10 cellular contexts compared by ENCODE assay signal in the genomic region with DNA sequence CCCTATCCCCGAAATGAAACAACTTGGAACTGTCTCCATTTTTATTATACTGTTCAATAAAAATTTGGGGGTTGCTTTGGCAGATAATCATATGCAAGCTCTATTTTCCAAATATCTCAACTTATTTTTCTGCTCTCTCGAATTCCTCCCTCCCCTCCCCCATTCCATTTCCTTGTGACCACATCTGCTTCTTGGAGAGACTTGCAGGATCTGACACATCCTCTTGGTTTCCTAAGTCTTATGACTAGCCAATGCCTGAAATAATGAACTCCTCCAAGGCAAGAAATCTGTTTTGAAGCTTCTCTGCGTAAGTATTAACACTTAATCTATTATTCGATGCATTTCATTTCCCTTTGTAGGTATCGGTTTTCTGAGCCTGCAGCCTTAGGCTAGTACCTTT. TPM values are rescaled to one million over a fixed set of nuclear protein-coding genes. Genes with fewer than 3 reads are reported as not detected.
DNase-seq lines count a peak whose midpoint lies in the region; ATAC-seq and TF ChIP-seq lines count a peak whose summit lies in the region.
"Had no signal": no experiment of that assay in that cellular context is flagged by ENCODE, and none has a peak within 500 bp of the region (broad histone marks: within the 10 kb centered on the region; RNA-seq: fewer than 3 reads in every experiment).

No MANE protein-coding gene starts in this region.

- peak; percentile 82 for DNase-seq in AG08395 (ENCODE audit: low spot score)
- peak; percentile 65 for DNase-seq in HFF-Myc (ENCODE audit: extremely low read depth, low read depth)
- DNase-seq in T-helper 17 cell: no peak
- DNase-seq in foreskin fibroblast: peak; percentile 89 to 95
- no peak for DNase-seq in stimulated activated naive CD8-positive, alpha-beta T cell treated with anti-CD3 and anti-CD28 coated beads, Interleukin-15, Interleukin-2, amounts not matched to agents 100 U/mL and 50 U/mL, for 24 hours
- DNase-seq in NCI-H2081 treated with DMSO at 0.1 percent for 48 hours (lab: John Stamatoyannopoulos, UW): no peak
- no peak for DNase-seq in NCI-H526 (lab: John Stamatoyannopoulos, UW)
- DNase-seq: activated effector memory CD4-positive, alpha-beta T cell treated with anti-CD3 and anti-CD28 coated beads, Interleukin-2, amount 50 U/mL, for 16 hours; stimulated activated CD4-positive, alpha-beta T cell treated with anti-CD3 and anti-CD28 coated beads, Interleukin-12 subunit alpha, Interleukin-12 subunit beta, amount 100 ng/mL, for 4 hours had no signal

- no peaks in the 10 kb centered on the region for H3K27me3 Mint-ChIP-seq in T-helper 17 cell

- H3K9me3 ChIP-seq in T-helper 17 cell (ENCODE audit: control insufficient read depth, low read length, poor library complexity, severe bottlenecking): peaks cover 4% of the 10 kb centered on the region

- peak overlapping the region; percentile 80 for H3K27ac Mint-ChIP-seq in T-helper 17 cell

- ATAC-seq in T-helper 17 cell: no peak
- no peak for ATAC-seq in stimulated activated naive CD8-positive, alpha-beta T cell treated with anti-CD3 and anti-CD28 coated beads, Interleukin-15, Interleukin-2, amounts not matched to agents 100 U/mL and 50 U/mL, for 24 hours
- no peak for ATAC-seq in GM18517 (IDR thresholded peaks at IDR 0.05; ENCODE audit: unreplicated experiment)

- TF ChIP-seq CTCF in HFF-Myc (IDR thresholded peaks at IDR 0.05; ENCODE audit: low read depth, low read length, missing control alignments) (no peak), foreskin fibroblast (IDR thresholded peaks at IDR 0.05; ENCODE audit: low read depth, low read length) (no peak)

- no peak overlapping the region for H3K4me3 Mint-ChIP-seq in T-helper 17 cell

- H3K36me3 Mint-ChIP-seq in T-helper 17 cell (ENCODE audit: low read depth): peaks cover 3% of the 10 kb centered on the region

- H3K4me3 ChIP-seq in HFF-Myc (replicated peaks; ENCODE audit: low read depth, low read length) (no peak overlapping the region), foreskin fibroblast (ENCODE audit: low read depth in 1 of 2, low read length in 2 of 2) (no peak overlapping the region)

- H3K4me1 Mint-ChIP-seq in T-helper 17 cell: peaks cover 11% of the 10 kb centered on the region

RNA-seq across cellular contexts. Expression of gene TGIF1, which starts 16.1 kb away (rescaled TPM):
- total RNA-seq in T-helper 17 cell: 10 to 100 TPM; 56.3 to 71.7 TPM

Comparison
In these comparisons a context has a peak if more than half of its experiments do, and no peak if none do; other contexts are left out.
1. DNase-seq: peak in AG08395 (single experiment), HFF-Myc (single experiment) and foreskin fibroblast (2 of 2); none in T-helper 17 cell (0 of 3), stimulated activated naive CD8-positive, alpha-beta T cell treated with anti-CD3 and anti-CD28 coated beads, Interleukin-15, Interleukin-2, amounts not matched to agents 100 U/mL and 50 U/mL, for 24 hours (single experiment), NCI-H2081 treated with DMSO at 0.1 percent for 48 hours (single experiment) and NCI-H526 (0 of 2).